ENCODE assay signal across 17 cellular contexts in genomic region chrX:48703228-48703627, GRCh38. TPM values are rescaled to one million over a fixed set of nuclear protein-coding genes. Genes with fewer than 3 reads are reported as not detected.
"Had no signal": no experiment of that assay in that cellular context is flagged by ENCODE, and none has a peak within 500 bp of the region (broad histone marks: within the 10 kb centered on the region; RNA-seq: fewer than 3 reads in every experiment).

No MANE protein-coding gene starts in this region.

- DNase-seq: activated CD4-positive, alpha-beta T cell treated with anti-CD3 and anti-CD28 coated beads, Interleukin-2, amount 50 U/mL, for 1 hour; activated CD8-positive, alpha-beta memory T cell treated with anti-CD3 and anti-CD28 coated beads, Interleukin-2, amount 50 U/mL, for 4 hours; activated naive CD4-positive, alpha-beta T cell treated with anti-CD3 and anti-CD28 coated beads for 36 hours; activated T-cell treated with anti-CD3 and anti-CD28 coated beads, Interleukin-2, amount 50 U/mL, for 4 hours; kidney; sigmoid colon; stimulated activated CD4-positive, alpha-beta T cell treated with anti-CD3 and anti-CD28 coated beads, Interleukin-4, amount 100 ng/mL, for 4 hours; stimulated activated naive CD4-positive, alpha-beta T cell; T-cell; T-helper 9 cell; thyroid gland had no signal

- H3K79me2 ChIP-seq: parathyroid adenoma had no signal

- H3K4me1 ChIP-seq: parathyroid adenoma, sigmoid colon, thyroid gland had no signal

- H3K4me3 ChIP-seq: cardiac muscle cell, sigmoid colon, thyroid gland had no signal

- H3K36me3 ChIP-seq: cardiac muscle cell, thyroid gland had no signal

- H2AFZ ChIP-seq: parathyroid adenoma had no signal

- H3K9me3 Mint-ChIP-seq: activated naive CD4-positive, alpha-beta T cell treated with anti-CD3 and anti-CD28 coated beads for 36 hours; activated T-cell treated with anti-CD3 and anti-CD28 coated beads, Interleukin-2, amount 50 U/mL, for 4 hours; T-cell had no signal

- H3K27me3 ChIP-seq: cardiac muscle cell, sigmoid colon, thyroid gland had no signal

- H3K4me1 Mint-ChIP-seq: nephron had no signal

- H3K9ac ChIP-seq: parathyroid adenoma had no signal

- H3K4me3 Mint-ChIP-seq: activated naive CD4-positive, alpha-beta T cell treated with anti-CD3 and anti-CD28 coated beads for 36 hours; activated T-cell treated with anti-CD3 and anti-CD28 coated beads, Interleukin-2, amount 50 U/mL, for 4 hours; nephron; T-cell had no signal

- ATAC-seq: activated T-cell treated with anti-CD3 and anti-CD28 coated beads, Interleukin-2, amount 50 U/mL, for 4 hours; T-cell had no signal

- H3K27ac Mint-ChIP-seq: activated naive CD4-positive, alpha-beta T cell treated with anti-CD3 and anti-CD28 coated beads for 36 hours; nephron had no signal

- H3K27ac ChIP-seq: cardiac muscle cell, parathyroid adenoma, sigmoid colon, thyroid gland had no signal

- H3K9me3 ChIP-seq: sigmoid colon, thyroid gland had no signal

- FAIRE-seq: colon, kidney had no signal

RNA-seq across cellular contexts. Expression of gene GLOD5, which starts 58.3 kb away (rescaled TPM):
- total RNA-seq: activated naive CD4-positive, alpha-beta T cell treated with anti-CD3 and anti-CD28 coated beads for 36 hours; activated T-cell treated with anti-CD3 and anti-CD28 coated beads, Interleukin-2, amount 50 U/mL, for 4 hours; cardiac muscle cell; mammary epithelial cell; sigmoid colon; T-cell; urinary bladder had no signal
- polyA plus RNA-seq: cardiac muscle cell, mammary epithelial cell, urinary bladder had no signal
